ENCODE assay signal across 1 cellular context in genomic region chr9:6955251-6955921, GRCh38.
TF ChIP-seq lines count a peak whose summit lies in the region.

No MANE protein-coding gene starts in this region.

TF ChIP-seq in HepG2, 621 proteins besides CTCF, POLR2A, EP300 and RAD21 (continued from another document):
- TF ChIP-seq, protein P1, sequence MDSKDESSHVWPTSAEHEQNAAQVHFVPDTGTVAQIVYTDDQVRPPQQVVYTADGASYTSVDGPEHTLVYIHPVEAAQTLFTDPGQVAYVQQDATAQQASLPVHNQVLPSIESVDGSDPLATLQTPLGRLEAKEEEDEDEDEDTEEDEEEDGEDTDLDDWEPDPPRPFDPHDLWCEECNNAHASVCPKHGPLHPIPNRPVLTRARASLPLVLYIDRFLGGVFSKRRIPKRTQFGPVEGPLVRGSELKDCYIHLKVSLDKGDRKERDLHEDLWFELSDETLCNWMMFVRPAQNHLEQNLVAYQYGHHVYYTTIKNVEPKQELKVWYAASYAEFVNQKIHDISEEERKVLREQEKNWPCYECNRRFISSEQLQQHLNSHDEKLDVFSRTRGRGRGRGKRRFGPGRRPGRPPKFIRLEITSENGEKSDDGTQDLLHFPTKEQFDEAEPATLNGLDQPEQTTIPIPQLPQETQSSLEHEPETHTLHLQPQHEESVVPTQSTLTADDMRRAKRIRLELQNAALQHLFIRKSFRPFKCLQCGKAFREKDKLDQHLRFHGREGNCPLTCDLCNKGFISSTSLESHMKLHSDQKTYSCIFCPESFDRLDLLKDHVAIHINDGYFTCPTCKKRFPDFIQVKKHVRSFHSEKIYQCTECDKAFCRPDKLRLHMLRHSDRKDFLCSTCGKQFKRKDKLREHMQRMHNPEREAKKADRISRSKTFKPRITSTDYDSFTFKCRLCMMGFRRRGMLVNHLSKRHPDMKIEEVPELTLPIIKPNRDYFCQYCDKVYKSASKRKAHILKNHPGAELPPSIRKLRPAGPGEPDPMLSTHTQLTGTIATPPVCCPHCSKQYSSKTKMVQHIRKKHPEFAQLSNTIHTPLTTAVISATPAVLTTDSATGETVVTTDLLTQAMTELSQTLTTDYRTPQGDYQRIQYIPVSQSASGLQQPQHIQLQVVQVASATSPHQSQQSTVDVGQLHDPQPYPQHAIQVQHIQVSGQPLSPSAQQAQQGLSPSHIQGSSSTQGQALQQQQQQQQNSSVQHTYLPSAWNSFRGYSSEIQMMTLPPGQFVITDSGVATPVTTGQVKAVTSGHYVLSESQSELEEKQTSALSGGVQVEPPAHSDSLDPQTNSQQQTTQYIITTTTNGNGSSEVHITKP (CRISPR knock-in tag; IDR thresholded peaks at IDR 0.05; ENCODE audit: low read depth): peak; percentile 70
- TF ChIP-seq LCORL (IDR thresholded peaks at IDR 0.05) (no peak), LCORL (CRISPR knock-in tag; IDR thresholded peaks at IDR 0.05) (no peak), FOXK2 (IDR thresholded peaks at IDR 0.05) (0 out of 2 replicates have a peak, but pooled peaks have one; percentile 31), ZNF7 (CRISPR knock-in tag; IDR thresholded peaks at IDR 0.05) (no peak), FOXA3 (CRISPR knock-in tag; IDR thresholded peaks at IDR 0.05) (peak; percentile 42; the same call in 1 of the 2 replicates), ZNF564 (CRISPR knock-in tag; IDR thresholded peaks at IDR 0.05) (no peak), BHLHE40 (IDR thresholded peaks at IDR 0.05; ENCODE audit: low read length) (peak; percentile 87), MED1 (CRISPR knock-in tag; IDR thresholded peaks at IDR 0.05) (peak; percentile 77), SNAI1 (CRISPR knock-in tag; IDR thresholded peaks at IDR 0.05; ENCODE audit: borderline replicate concordance) (no peak), U2AF1 (optimal IDR thresholded peaks at IDR 0.05; ENCODE audit: low read depth, low read length) (peak; percentile 47), HDAC1 (CRISPR knock-in tag; IDR thresholded peaks at IDR 0.05) (0 out of 2 replicates have a peak, but pooled peaks have one; percentile 24), RFX5 (IDR thresholded peaks at IDR 0.05; ENCODE audit: low read depth, low read length) (no peak), TBX3 (IDR thresholded peaks at IDR 0.05; ENCODE audit: borderline replicate concordance) (no peak), CBX1 (IDR thresholded peaks at IDR 0.05; ENCODE audit: low read depth) (no peak), RXRA (CRISPR knock-in tag; IDR thresholded peaks at IDR 0.05) (peak; percentile 88; the same call in 1 of the 2 replicates), PHB2 (IDR thresholded peaks at IDR 0.05; ENCODE audit: partially characterized antibody) (no peak), ZFX (CRISPR knock-in tag; IDR thresholded peaks at IDR 0.05; ENCODE audit: low read depth) (no peak; the same call in 1 of the 2 replicates), ZMAT3 (CRISPR knock-in tag; conservative IDR thresholded peaks at IDR 0.05) (no peak), PAXIP1 (CRISPR knock-in tag; conservative IDR thresholded peaks at IDR 0.05) (peak; percentile 80), ZNF143 (CRISPR knock-in tag; IDR thresholded peaks at IDR 0.05) (no peak), ZNF275 (CRISPR knock-in tag; IDR thresholded peaks at IDR 0.05; ENCODE audit: borderline replicate concordance) (no peak), ZKSCAN8 (CRISPR knock-in tag; IDR thresholded peaks at IDR 0.05; ENCODE audit: borderline replicate concordance) (0 out of 2 replicates have a peak, but pooled peaks have one; percentile 53), SALL1 (CRISPR knock-in tag; IDR thresholded peaks at IDR 0.05) (peak; percentile 76), GATAD2A (CRISPR knock-in tag; IDR thresholded peaks at IDR 0.05) (peak; percentile 67), CSRNP1 (CRISPR knock-in tag; IDR thresholded peaks at IDR 0.05) (no peak), MIER3 (CRISPR knock-in tag; IDR thresholded peaks at IDR 0.05; ENCODE audit: borderline replicate concordance) (0 out of 2 replicates have a peak, but pooled peaks have one; percentile 37)
- TF ChIP-seq, protein P2, sequence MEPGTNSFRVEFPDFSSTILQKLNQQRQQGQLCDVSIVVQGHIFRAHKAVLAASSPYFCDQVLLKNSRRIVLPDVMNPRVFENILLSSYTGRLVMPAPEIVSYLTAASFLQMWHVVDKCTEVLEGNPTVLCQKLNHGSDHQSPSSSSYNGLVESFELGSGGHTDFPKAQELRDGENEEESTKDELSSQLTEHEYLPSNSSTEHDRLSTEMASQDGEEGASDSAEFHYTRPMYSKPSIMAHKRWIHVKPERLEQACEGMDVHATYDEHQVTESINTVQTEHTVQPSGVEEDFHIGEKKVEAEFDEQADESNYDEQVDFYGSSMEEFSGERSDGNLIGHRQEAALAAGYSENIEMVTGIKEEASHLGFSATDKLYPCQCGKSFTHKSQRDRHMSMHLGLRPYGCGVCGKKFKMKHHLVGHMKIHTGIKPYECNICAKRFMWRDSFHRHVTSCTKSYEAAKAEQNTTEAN (CRISPR knock-in tag; conservative IDR thresholded peaks at IDR 0.05): 0 out of 2 replicates have a peak, but pooled peaks have one; percentile 22
- TF ChIP-seq, protein P3, sequence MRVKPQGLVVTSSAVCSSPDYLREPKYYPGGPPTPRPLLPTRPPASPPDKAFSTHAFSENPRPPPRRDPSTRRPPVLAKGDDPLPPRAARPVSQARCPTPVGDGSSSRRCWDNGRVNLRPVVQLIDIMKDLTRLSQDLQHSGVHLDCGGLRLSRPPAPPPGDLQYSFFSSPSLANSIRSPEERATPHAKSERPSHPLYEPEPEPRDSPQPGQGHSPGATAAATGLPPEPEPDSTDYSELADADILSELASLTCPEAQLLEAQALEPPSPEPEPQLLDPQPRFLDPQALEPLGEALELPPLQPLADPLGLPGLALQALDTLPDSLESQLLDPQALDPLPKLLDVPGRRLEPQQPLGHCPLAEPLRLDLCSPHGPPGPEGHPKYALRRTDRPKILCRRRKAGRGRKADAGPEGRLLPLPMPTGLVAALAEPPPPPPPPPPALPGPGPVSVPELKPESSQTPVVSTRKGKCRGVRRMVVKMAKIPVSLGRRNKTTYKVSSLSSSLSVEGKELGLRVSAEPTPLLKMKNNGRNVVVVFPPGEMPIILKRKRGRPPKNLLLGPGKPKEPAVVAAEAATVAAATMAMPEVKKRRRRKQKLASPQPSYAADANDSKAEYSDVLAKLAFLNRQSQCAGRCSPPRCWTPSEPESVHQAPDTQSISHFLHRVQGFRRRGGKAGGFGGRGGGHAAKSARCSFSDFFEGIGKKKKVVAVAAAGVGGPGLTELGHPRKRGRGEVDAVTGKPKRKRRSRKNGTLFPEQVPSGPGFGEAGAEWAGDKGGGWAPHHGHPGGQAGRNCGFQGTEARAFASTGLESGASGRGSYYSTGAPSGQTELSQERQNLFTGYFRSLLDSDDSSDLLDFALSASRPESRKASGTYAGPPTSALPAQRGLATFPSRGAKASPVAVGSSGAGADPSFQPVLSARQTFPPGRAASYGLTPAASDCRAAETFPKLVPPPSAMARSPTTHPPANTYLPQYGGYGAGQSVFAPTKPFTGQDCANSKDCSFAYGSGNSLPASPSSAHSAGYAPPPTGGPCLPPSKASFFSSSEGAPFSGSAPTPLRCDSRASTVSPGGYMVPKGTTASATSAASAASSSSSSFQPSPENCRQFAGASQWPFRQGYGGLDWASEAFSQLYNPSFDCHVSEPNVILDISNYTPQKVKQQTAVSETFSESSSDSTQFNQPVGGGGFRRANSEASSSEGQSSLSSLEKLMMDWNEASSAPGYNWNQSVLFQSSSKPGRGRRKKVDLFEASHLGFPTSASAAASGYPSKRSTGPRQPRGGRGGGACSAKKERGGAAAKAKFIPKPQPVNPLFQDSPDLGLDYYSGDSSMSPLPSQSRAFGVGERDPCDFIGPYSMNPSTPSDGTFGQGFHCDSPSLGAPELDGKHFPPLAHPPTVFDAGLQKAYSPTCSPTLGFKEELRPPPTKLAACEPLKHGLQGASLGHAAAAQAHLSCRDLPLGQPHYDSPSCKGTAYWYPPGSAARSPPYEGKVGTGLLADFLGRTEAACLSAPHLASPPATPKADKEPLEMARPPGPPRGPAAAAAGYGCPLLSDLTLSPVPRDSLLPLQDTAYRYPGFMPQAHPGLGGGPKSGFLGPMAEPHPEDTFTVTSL (CRISPR knock-in tag; IDR thresholded peaks at IDR 0.05; ENCODE audit: borderline replicate concordance): peak; percentile 83; the same call in 1 of the 2 replicates
- TF ChIP-seq, protein P4, sequence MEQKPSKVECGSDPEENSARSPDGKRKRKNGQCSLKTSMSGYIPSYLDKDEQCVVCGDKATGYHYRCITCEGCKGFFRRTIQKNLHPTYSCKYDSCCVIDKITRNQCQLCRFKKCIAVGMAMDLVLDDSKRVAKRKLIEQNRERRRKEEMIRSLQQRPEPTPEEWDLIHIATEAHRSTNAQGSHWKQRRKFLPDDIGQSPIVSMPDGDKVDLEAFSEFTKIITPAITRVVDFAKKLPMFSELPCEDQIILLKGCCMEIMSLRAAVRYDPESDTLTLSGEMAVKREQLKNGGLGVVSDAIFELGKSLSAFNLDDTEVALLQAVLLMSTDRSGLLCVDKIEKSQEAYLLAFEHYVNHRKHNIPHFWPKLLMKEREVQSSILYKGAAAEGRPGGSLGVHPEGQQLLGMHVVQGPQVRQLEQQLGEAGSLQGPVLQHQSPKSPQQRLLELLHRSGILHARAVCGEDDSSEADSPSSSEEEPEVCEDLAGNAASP (CRISPR knock-in tag; IDR thresholded peaks at IDR 0.05; ENCODE audit: borderline replicate concordance): peak; percentile 98
- TF ChIP-seq, protein P5, sequence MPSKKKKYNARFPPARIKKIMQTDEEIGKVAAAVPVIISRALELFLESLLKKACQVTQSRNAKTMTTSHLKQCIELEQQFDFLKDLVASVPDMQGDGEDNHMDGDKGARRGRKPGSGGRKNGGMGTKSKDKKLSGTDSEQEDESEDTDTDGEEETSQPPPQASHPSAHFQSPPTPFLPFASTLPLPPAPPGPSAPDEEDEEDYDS (CRISPR knock-in tag; IDR thresholded peaks at IDR 0.05): no peak; the same call in 1 of the 2 replicates
- TF ChIP-seq, protein P6, sequence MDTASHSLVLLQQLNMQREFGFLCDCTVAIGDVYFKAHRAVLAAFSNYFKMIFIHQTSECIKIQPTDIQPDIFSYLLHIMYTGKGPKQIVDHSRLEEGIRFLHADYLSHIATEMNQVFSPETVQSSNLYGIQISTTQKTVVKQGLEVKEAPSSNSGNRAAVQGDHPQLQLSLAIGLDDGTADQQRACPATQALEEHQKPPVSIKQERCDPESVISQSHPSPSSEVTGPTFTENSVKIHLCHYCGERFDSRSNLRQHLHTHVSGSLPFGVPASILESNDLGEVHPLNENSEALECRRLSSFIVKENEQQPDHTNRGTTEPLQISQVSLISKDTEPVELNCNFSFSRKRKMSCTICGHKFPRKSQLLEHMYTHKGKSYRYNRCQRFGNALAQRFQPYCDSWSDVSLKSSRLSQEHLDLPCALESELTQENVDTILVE (CRISPR knock-in tag; IDR thresholded peaks at IDR 0.05): 0 out of 2 replicates have a peak, but pooled peaks have one; percentile 14
